Comparison of ENCODE assay signal across 11 cellular contexts in the genomic region with DNA sequence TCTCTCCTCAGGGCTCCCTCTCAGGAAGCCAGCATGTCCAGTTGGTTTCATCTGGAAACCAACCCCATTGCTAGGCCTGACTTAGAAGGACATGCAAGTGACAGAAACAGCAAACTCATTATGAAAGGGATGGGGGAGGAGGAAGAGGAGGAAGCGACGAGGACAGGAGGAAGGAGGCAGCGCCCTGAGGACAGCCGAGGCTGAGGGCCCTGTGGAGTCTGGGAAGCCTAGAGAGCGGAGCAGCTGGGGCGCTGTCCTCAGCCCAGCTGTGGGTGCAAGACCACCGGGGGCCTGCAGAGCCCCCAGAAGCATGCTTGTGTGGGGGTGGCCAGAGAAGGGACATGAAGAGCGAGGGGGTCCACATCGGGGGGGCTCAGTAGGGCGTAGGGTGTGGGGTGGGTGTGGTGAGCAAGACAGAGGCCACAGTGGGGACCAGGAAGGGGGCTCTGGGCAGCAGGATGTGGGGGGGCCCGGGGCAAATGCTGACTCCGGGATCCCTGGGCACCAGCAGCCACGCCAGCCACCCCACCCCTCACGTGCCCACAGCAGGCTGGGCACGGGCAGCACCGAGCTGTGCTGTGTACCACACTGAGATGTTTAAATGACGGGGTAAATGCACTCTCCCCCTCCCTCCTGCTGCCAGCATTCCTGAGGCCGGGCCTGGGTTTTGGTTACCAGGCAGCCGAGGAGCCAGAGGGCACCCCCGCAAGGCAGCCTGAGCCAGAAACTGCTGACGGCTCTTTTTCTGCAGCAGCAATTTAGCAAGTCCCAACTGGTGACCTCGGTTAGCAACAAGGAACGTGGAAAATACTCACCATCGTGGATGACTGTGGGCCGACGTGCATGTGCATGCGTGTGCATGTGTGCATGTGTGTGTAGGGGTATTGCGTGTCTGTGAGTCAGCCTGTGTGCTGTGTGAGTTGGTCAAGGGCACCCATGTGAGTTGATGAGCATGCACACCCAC.
DNase-seq lines count a peak whose midpoint lies in the region; ATAC-seq, FAIRE-seq and TF ChIP-seq lines count a peak whose summit lies in the region.
"Had no signal": no experiment of that assay in that cellular context is flagged by ENCODE, and none has a peak within 500 bp of the region (broad histone marks: within the 10 kb centered on the region; RNA-seq: fewer than 3 reads in every experiment).

No MANE protein-coding gene starts in this region.

- DNase-seq in left ventricle myocardium superior: peak; percentile 25
- no peak for DNase-seq in heart right ventricle
- peak in 1 of 4 experiments; percentile 62 for DNase-seq in K562 (ENCODE audit: extremely low read depth in 1 of 4, low spot score in 3 of 4)
- no peak for DNase-seq in left lobe of liver (ENCODE audit: low spot score)
- no peak for DNase-seq in activated gamma-delta T cell treated with Interleukin-2 at 50 U/mL for 16 hours
- DNase-seq in stimulated activated CD4-positive, alpha-beta T cell treated with anti-CD3 and anti-CD28 coated beads, Interleukin-2, amount 100 ng/mL, for 48 hours: no peak
- DNase-seq in NCI-H146 (lab: John Stamatoyannopoulos, UW): no peak
- no peak for DNase-seq in activated T-cell treated with anti-CD3 and anti-CD28 coated beads for 4 hours
- DNase-seq: NCI-H1417 treated with DMSO at 0.1 percent for 48 hours had no signal

- TF ChIP-seq POLR2A in K562 (conservative IDR thresholded peaks at IDR 0.05): no peak

- no peaks in the 10 kb centered on the region for H3K27me3 ChIP-seq in heart right ventricle
- no peaks in the 10 kb centered on the region for H3K27me3 ChIP-seq in K562 (ENCODE audit: control insufficient read depth in 2 of 2, insufficient read depth in 2 of 2, low read length in 2 of 2)
- H3K27me3 ChIP-seq: dorsolateral prefrontal cortex, tibial artery had no signal

- H3K9me3 ChIP-seq in heart right ventricle (peaks cover 0 to 14% (median 0%) of the 10 kb centered on the region in 11 donors), K562 (replicated peaks; ENCODE audit: control insufficient read depth, insufficient read depth, low read depth, low read length) (peaks cover 2% of the 10 kb centered on the region; the same call in 1 of the 2 replicates)

- H3K4me2 ChIP-seq in K562 (ENCODE audit: insufficient read depth, low read length): no peak overlapping the region

- 82 to 83% methylated on average over 28 of the region's 28 CpGs for WGBS in heart right ventricle, 2 donors
- 75% methylated on average over 22 of the region's 28 CpGs for WGBS in K562 (ENCODE audit: insufficient coverage, low coverage, missing lambda C conversion rate)

- H3K9me1 ChIP-seq in K562 (ENCODE audit: control insufficient read depth, insufficient read depth, low read length): no peaks in the 10 kb centered on the region

- POLR2A ChIA-PET in K562 (lab: Yijun Ruan, JAX): no interaction called here

- FAIRE-seq in K562 (lab: Jason Lieb, UNC): no peak

- peak overlapping the region; percentile 78 for H2AFZ ChIP-seq in K562 (ENCODE audit: low read depth, low read length)

- in situ Hi-C loops in K562 (cut with MboI): no loop called here

- intact Hi-C loops in left ventricle myocardium superior (cut with micrococcal nuclease): no loop called here
- intact Hi-C loops in heart right ventricle (cut with DNase I): no loop called here
- intact Hi-C loops in K562 (cut with micrococcal nuclease): no loop called here

- H3K27ac ChIP-seq in heart right ventricle (no peak overlapping the region), K562 (ENCODE audit: extremely low read depth, low read depth, low read length) (peak overlapping the region; percentile 64)
- H3K27ac ChIP-seq: dorsolateral prefrontal cortex, tibial artery had no signal

- H3K4me1 ChIP-seq in heart right ventricle (peaks cover 0 to 11% (median 0%) of the 10 kb centered on the region in 9 donors), K562 (replicated peaks in 1 of 2; ENCODE audit: control insufficient read depth in 2 of 2, insufficient read depth in 2 of 2, low read length in 2 of 2) (peaks cover 70 to 80% of the 10 kb centered on the region in 2 experiments)

- CTCF ChIA-PET in K562 (lab: Yijun Ruan, JAX; ENCODE audit: low intra/inter-chr PET ratio): no interaction called here

- H3K4me3 ChIP-seq in heart right ventricle (no peak overlapping the region), K562 (no peak overlapping the region)
- H3K4me3 ChIP-seq: dorsolateral prefrontal cortex, tibial artery had no signal

- TF ChIP-seq RAD21 in K562 (CRISPR knock-in tag; conservative IDR thresholded peaks at IDR 0.05 in 1 of 2, IDR thresholded peaks at IDR 0.05 in 1 of 2): no peak

- no peak for TF ChIP-seq CTCF in heart right ventricle (IDR thresholded peaks at IDR 0.05)
- TF ChIP-seq CTCF in K562 (IDR thresholded peaks at IDR 0.05 in 2 of 3, conservative IDR thresholded peaks at IDR 0.05 in 1 of 3; ENCODE audit: insufficient read depth in 2 of 3, low read depth in 1 of 3, low read length in 3 of 3): no peak

- peak overlapping the region; percentile 16 to 76; a peak in 3 of 4 replicates for H3K9ac ChIP-seq in K562 (ENCODE audit: insufficient read depth in 1 of 2, low read depth in 2 of 2, low read length in 2 of 2)

- no peak for ATAC-seq in left ventricle myocardium superior
- ATAC-seq in heart right ventricle: no peak
- peak; percentile 11; the same call in 1 of the 3 replicates for ATAC-seq in K562
- peak; percentile 41 for ATAC-seq in left lobe of liver

- H3K36me3 ChIP-seq in heart right ventricle (no peaks in the 10 kb centered on the region), K562 (ENCODE audit: control insufficient read depth, insufficient read depth, low read length) (no peaks in the 10 kb centered on the region)
- H3K36me3 ChIP-seq: tibial artery had no signal

- no peak for TF ChIP-seq EP300 in K562 (IDR thresholded peaks at IDR 0.05; ENCODE audit: low read length)

- no peaks in the 10 kb centered on the region for H4K20me1 ChIP-seq in K562 (replicated peaks; ENCODE audit: control insufficient read depth, insufficient read depth, low read length)

- no peaks in the 10 kb centered on the region for H3K79me2 ChIP-seq in K562 (ENCODE audit: control insufficient read depth, insufficient read depth, low read length)

- BruUV-seq in K562 (replicated peaks; lab: Mats Ljungman, UMichigan): no TSS peak

TF ChIP-seq in K562, 482 proteins besides CTCF, POLR2A, EP300 and RAD21 (continues in another document):
- TF ChIP-seq HNRNPK (IDR thresholded peaks at IDR 0.05; ENCODE audit: low read depth, low read length, poor library complexity, severe bottlenecking): no peak
- TF ChIP-seq ZNF740 (CRISPR knock-in tag; IDR thresholded peaks at IDR 0.05): peak; percentile 40; the same call in 1 of the 2 replicates
- no peak for TF ChIP-seq ZNF740 (tag; IDR thresholded peaks at IDR 0.05)
- peak; percentile 74 for TF ChIP-seq ZNF316 (IDR thresholded peaks at IDR 0.05)
- no peak for TF ChIP-seq ZNF121 (CRISPR knock-in tag; conservative IDR thresholded peaks at IDR 0.05)
- TF ChIP-seq CC2D1A (IDR thresholded peaks at IDR 0.05): no peak
- TF ChIP-seq STAT5A (IDR thresholded peaks at IDR 0.05; ENCODE audit: borderline replicate concordance, low read length): no peak
- TF ChIP-seq HDAC2 (IDR thresholded peaks at IDR 0.05): no peak
- peak; percentile 50; the same call in 1 of the 2 replicates for TF ChIP-seq ZBTB7A (IDR thresholded peaks at IDR 0.05; ENCODE audit: borderline replicate concordance, control insufficient read depth, low read depth, low read length)
- TF ChIP-seq BCOR (IDR thresholded peaks at IDR 0.05): no peak
- no peak for TF ChIP-seq HCFC1 (IDR thresholded peaks at IDR 0.05; ENCODE audit: low read depth, low read length)
- TF ChIP-seq TBP (optimal IDR thresholded peaks at IDR 0.05; ENCODE audit: low read depth, low read length): peak; percentile 21
- TF ChIP-seq ZNF696 (CRISPR knock-in tag; conservative IDR thresholded peaks at IDR 0.05): no peak
- TF ChIP-seq, protein P1, sequence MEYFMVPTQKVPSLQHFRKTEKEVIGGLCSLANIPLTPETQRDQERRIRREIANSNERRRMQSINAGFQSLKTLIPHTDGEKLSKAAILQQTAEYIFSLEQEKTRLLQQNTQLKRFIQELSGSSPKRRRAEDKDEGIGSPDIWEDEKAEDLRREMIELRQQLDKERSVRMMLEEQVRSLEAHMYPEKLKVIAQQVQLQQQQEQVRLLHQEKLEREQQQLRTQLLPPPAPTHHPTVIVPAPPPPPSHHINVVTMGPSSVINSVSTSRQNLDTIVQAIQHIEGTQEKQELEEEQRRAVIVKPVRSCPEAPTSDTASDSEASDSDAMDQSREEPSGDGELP (CRISPR knock-in tag; IDR thresholded peaks at IDR 0.05; ENCODE audit: borderline replicate concordance): 0 out of 2 replicates have a peak, but pooled peaks have one; percentile 19
- no peak for TF ChIP-seq ZNF75A (CRISPR knock-in tag; IDR thresholded peaks at IDR 0.05)
- TF ChIP-seq GATAD2A (IDR thresholded peaks at IDR 0.05): 0 out of 2 replicates have a peak, but pooled peaks have one; percentile 49
- TF ChIP-seq BRD9 (IDR thresholded peaks at IDR 0.05; ENCODE audit: low read depth, partially characterized antibody): peak; percentile 45
- TF ChIP-seq SMARCA5 (IDR thresholded peaks at IDR 0.05): no peak
- no peak for TF ChIP-seq SLC30A9 (CRISPR knock-in tag; IDR thresholded peaks at IDR 0.05)

Comparison
In these comparisons a context has a peak if more than half of its experiments do, and no peak if none do; other contexts are left out.
1. ATAC-seq: peak in K562 (single experiment) and left lobe of liver (single experiment); none in left ventricle myocardium superior (single experiment) and heart right ventricle (0 of 8).